ENCODE assay signal across 1 cellular context in genomic region chr4:48785302-48785701, GRCh38.
TF ChIP-seq lines count a peak whose summit lies in the region.

No MANE protein-coding gene starts in this region.

TF ChIP-seq in HepG2, 621 proteins besides CTCF, POLR2A, EP300 and RAD21:
- TF ChIP-seq BRCA1 (CRISPR knock-in tag; IDR thresholded peaks at IDR 0.05) = no peak
- no peak for TF ChIP-seq ZNF772 (CRISPR knock-in tag; IDR thresholded peaks at IDR 0.05)
- peak; percentile 52; the same call in 1 of the 2 replicates for TF ChIP-seq ARID5B (CRISPR knock-in tag; IDR thresholded peaks at IDR 0.05)
- TF ChIP-seq RXRA (CRISPR knock-in tag; IDR thresholded peaks at IDR 0.05) = peak; percentile 50; the same call in 1 of the 2 replicates
- no peak for TF ChIP-seq ZNF10 (CRISPR knock-in tag; IDR thresholded peaks at IDR 0.05; ENCODE audit: borderline replicate concordance, low read depth)
- 0 out of 2 replicates have a peak, but pooled peaks have one; percentile 45 for TF ChIP-seq RXRB (CRISPR knock-in tag; IDR thresholded peaks at IDR 0.05; ENCODE audit: borderline replicate concordance)
- no peak for TF ChIP-seq DMAP1 (CRISPR knock-in tag; IDR thresholded peaks at IDR 0.05)
- peak; percentile 35; the same call in 1 of the 2 replicates for TF ChIP-seq GATAD2A (CRISPR knock-in tag; IDR thresholded peaks at IDR 0.05)
- TF ChIP-seq ZNF460 (CRISPR knock-in tag; IDR thresholded peaks at IDR 0.05; ENCODE audit: borderline replicate concordance) = peak; percentile 52; the same call in 1 of the 2 replicates
- peak; percentile 48 for TF ChIP-seq CEBPB (IDR thresholded peaks at IDR 0.05; ENCODE audit: borderline replicate concordance, low read depth, low read length)
- TF ChIP-seq HOXD1 (CRISPR knock-in tag; IDR thresholded peaks at IDR 0.05) = no peak
- no peak for TF ChIP-seq ATF2 (CRISPR knock-in tag; IDR thresholded peaks at IDR 0.05)
- peak; percentile 97 for TF ChIP-seq RARA (CRISPR knock-in tag; IDR thresholded peaks at IDR 0.05)
- no peak for TF ChIP-seq FOXC1 (CRISPR knock-in tag; IDR thresholded peaks at IDR 0.05; ENCODE audit: borderline replicate concordance)
- no peak for TF ChIP-seq ATF5 (CRISPR knock-in tag; IDR thresholded peaks at IDR 0.05; ENCODE audit: low read depth)
- peak; percentile 69 for TF ChIP-seq HNF4A (CRISPR knock-in tag; IDR thresholded peaks at IDR 0.05)
- no peak for TF ChIP-seq ZNF382 (CRISPR knock-in tag; IDR thresholded peaks at IDR 0.05; ENCODE audit: borderline replicate concordance)
- TF ChIP-seq ZNF446 (CRISPR knock-in tag; IDR thresholded peaks at IDR 0.05) = no peak
- TF ChIP-seq FOXA1 (IDR thresholded peaks at IDR 0.05) = no peak
- TF ChIP-seq FOXA1 (CRISPR knock-in tag; IDR thresholded peaks at IDR 0.05) = no peak
- 0 out of 2 replicates have a peak, but pooled peaks have one; percentile 16 for TF ChIP-seq HMG20A (CRISPR knock-in tag; IDR thresholded peaks at IDR 0.05; ENCODE audit: borderline replicate concordance)
- TF ChIP-seq ZNF160 (CRISPR knock-in tag; IDR thresholded peaks at IDR 0.05) = no peak
- no peak for TF ChIP-seq ZNF589 (CRISPR knock-in tag; conservative IDR thresholded peaks at IDR 0.05)
- peak; percentile 46; the same call in 1 of the 2 replicates for TF ChIP-seq BCL6 (CRISPR knock-in tag; IDR thresholded peaks at IDR 0.05)
- no peak for TF ChIP-seq WIZ (CRISPR knock-in tag; IDR thresholded peaks at IDR 0.05)
- no peak for TF ChIP-seq ZNF746 (CRISPR knock-in tag; IDR thresholded peaks at IDR 0.05)
